Comparison of ENCODE assay signal across 26 cellular contexts in genomic region chr22:48118654-48119053, GRCh38.
A peak's percentile ranks its signal among the peaks of the same experiment; 100 is the strongest.
DNase-seq lines count a peak whose midpoint lies in the region; FAIRE-seq and TF ChIP-seq lines count a peak whose summit lies in the region.
"Had no signal": no experiment of that assay in that cellular context is flagged by ENCODE, and none has a peak within 500 bp of the region (broad histone marks: within the 10 kb centered on the region; RNA-seq: fewer than 3 reads in every experiment).

No MANE protein-coding gene starts in this region.

- no peak overlapping the region for H3K4me3 Mint-ChIP-seq in nephron progenitor cell
- H3K4me3 Mint-ChIP-seq: CD8-positive, alpha-beta memory T cell; IgD-negative memory B cell; T-helper 17 cell had no signal

- no peak overlapping the region for H2AK5ac ChIP-seq in trophoblast cell (ENCODE audit: low read length)

- no peak overlapping the region for H4K91ac ChIP-seq in trophoblast cell (ENCODE audit: low read depth, low read length)

- intact Hi-C loops in OCI-LY7 (cut with micrococcal nuclease; ENCODE audit: unreplicated experiment): no loop called here

- peak overlapping the region; percentile 60 for H3K27ac Mint-ChIP-seq in nephron progenitor cell
- H3K27ac Mint-ChIP-seq: T-helper 17 cell had no signal

- BruUV-seq in OCI-LY7 (replicated peaks; lab: Mats Ljungman, UMichigan): no TSS peak

- no peak for TF ChIP-seq CTCF in GM10248 (IDR thresholded peaks at IDR 0.05; ENCODE audit: control extremely low read depth, extremely low read depth, low read depth, missing control alignments)
- TF ChIP-seq CTCF in OCI-LY7 (conservative IDR thresholded peaks at IDR 0.05; ENCODE audit: low read length): no peak
- TF ChIP-seq CTCF in nephron progenitor cell (IDR thresholded peaks at IDR 0.05): no peak

- no peaks in the 10 kb centered on the region for H4K20me1 ChIP-seq in OCI-LY7 (ENCODE audit: insufficient read depth, low read length)

- H3K27ac ChIP-seq in OCI-LY7 (ENCODE audit: low read depth, low read length, poor library complexity, severe bottlenecking) (no peak overlapping the region), trophoblast cell (ENCODE audit: low read depth, low read length) (no peak overlapping the region)
- H3K27ac ChIP-seq: C4-2B had no signal

- H3K79me2 ChIP-seq in OCI-LY7 (ENCODE audit: insufficient read depth, low read depth, low read length) (no peaks in the 10 kb centered on the region), trophoblast cell (ENCODE audit: control insufficient read depth, insufficient read depth, low read length, poor library complexity) (no peaks in the 10 kb centered on the region)

- H3K27me3 ChIP-seq in trophoblast cell (ENCODE audit: insufficient read depth, low read length): no peaks in the 10 kb centered on the region

- H3K4ac ChIP-seq in trophoblast cell (ENCODE audit: low read depth, low read length): no peak overlapping the region

- FAIRE-seq in GM18507 (lab: Jason Lieb, UNC): peak; percentile 56

- DNase-seq in GM10248 (ENCODE audit: extremely low spot score) (peak; percentile 24), GM18507 (ENCODE audit: extremely low spot score, insufficient read length, low read depth) (no peak), OCI-LY7 (ENCODE audit: low spot score) (no peak), nephron progenitor cell (no peak), NCI-H2196 (lab: John Stamatoyannopoulos, UW; ENCODE audit: unreplicated experiment) (no peak), trophoblast cell (no peak), T-helper 1 cell (no peak)
- DNase-seq: ACHN; Calu3; CD8-positive, alpha-beta memory T cell; DMS53; EL; GF-D8; GOT3; HCEC 1CT; NCI-H1092; NCI-H1436; NCI-H187 treated with DMSO at 0.1 percent for 48 hours; NCI-H2107; NCI-H2227 treated with DMSO at 0.1 percent for 48 hours; NCI-H510A; NK-92 treated with Interleukin-12 subunit alpha and Interleukin-12 subunit beta, amount 100 ng/mL, for 24 hours; Right ventricle myocardium superior; T-helper 17 cell had no signal

- POLR2A ChIA-PET in GM10248 (lab: Yijun Ruan, JAX): no interaction called here
- POLR2A ChIA-PET in OCI-LY7 (lab: Charles Lee): interaction anchor here (2.4 kb wide), 1 partner anchor 11 kb away, joined by 9 read pairs; no protein-coding TSS in a partner anchor

- no peak overlapping the region for H3K18ac ChIP-seq in trophoblast cell (ENCODE audit: low read length)

- H3K14ac ChIP-seq in trophoblast cell (ENCODE audit: low read length): no peak overlapping the region

- no peak overlapping the region for H4K12ac ChIP-seq in trophoblast cell (ENCODE audit: low read depth, low read length)

- H2AFZ ChIP-seq in OCI-LY7 (ENCODE audit: low read length) (peak overlapping the region; percentile 47), trophoblast cell (ENCODE audit: insufficient read depth, low read length, poor library complexity) (no peak overlapping the region)

- H3K79me1 ChIP-seq in trophoblast cell (ENCODE audit: low read length): no peaks in the 10 kb centered on the region

- H4K8ac ChIP-seq in trophoblast cell (ENCODE audit: low read depth, low read length): no peak overlapping the region

- no peaks in the 10 kb centered on the region for H3K36me3 ChIP-seq in OCI-LY7 (ENCODE audit: insufficient read depth, low read length)
- H3K36me3 ChIP-seq in trophoblast cell (ENCODE audit: control insufficient read depth in 1 of 2, insufficient read depth in 2 of 2, low read length in 2 of 2): no peaks in the 10 kb centered on the region

- H2BK120ac ChIP-seq in trophoblast cell (ENCODE audit: insufficient read depth, low read length, poor library complexity): no peak overlapping the region

- CTCF ChIA-PET in GM10248 (lab: Yijun Ruan, JAX) (interaction anchor here (1.4 kb wide), 1 partner anchor 64 kb away, joined by 3 read pairs; no protein-coding TSS in a partner anchor), OCI-LY7 (lab: Charles Lee; ENCODE audit: unreplicated experiment) (no interaction called here)

- no CpG with 5 or more reads among the region's 7 CpGs for WGBS in trophoblast cell (ENCODE audit: extremely low coverage, insufficient coverage, insufficient read length)

- H3K9me3 ChIP-seq in OCI-LY7 (ENCODE audit: low read length) (no peaks in the 10 kb centered on the region), trophoblast cell (ENCODE audit: insufficient read depth, low read depth, low read length) (peaks cover 6% of the 10 kb centered on the region)

- peaks cover 17% of the 10 kb centered on the region for H3K4me1 ChIP-seq in OCI-LY7 (ENCODE audit: insufficient read depth, low read length, poor library complexity, severe bottlenecking)
- H3K4me1 ChIP-seq in trophoblast cell (ENCODE audit: control insufficient read depth in 1 of 2, insufficient read depth in 2 of 2, low read length in 2 of 2): no peaks in the 10 kb centered on the region

- H3K4me3 ChIP-seq in OCI-LY7 (ENCODE audit: low read depth, low read length, poor library complexity, severe bottlenecking) (no peak overlapping the region), trophoblast cell (ENCODE audit: low read depth, low read length) (no peak overlapping the region)

- H2BK12ac ChIP-seq in trophoblast cell (ENCODE audit: low read length): no peak overlapping the region

- no peak overlapping the region for H3K9ac ChIP-seq in trophoblast cell (ENCODE audit: low read length)

- H3K4me1 Mint-ChIP-seq in nephron progenitor cell: peaks cover 9% of the 10 kb centered on the region
- H3K4me1 Mint-ChIP-seq: CD8-positive, alpha-beta memory T cell; T-helper 17 cell had no signal

- H3K9me2 ChIP-seq in OCI-LY7 (ENCODE audit: insufficient read depth, low read length): no peaks in the 10 kb centered on the region

- peaks cover 11% of the 10 kb centered on the region for H3K9me3 Mint-ChIP-seq in nephron progenitor cell

- no peaks in the 10 kb centered on the region for H3K36me3 Mint-ChIP-seq in nephron progenitor cell (ENCODE audit: low read depth)

- no peak overlapping the region for H3K23ac ChIP-seq in trophoblast cell (ENCODE audit: low read length)

- H3K4me2 ChIP-seq in OCI-LY7 (ENCODE audit: low read length) (peak overlapping the region; percentile 15; the same call in 1 of the 2 replicates), trophoblast cell (ENCODE audit: low read length) (no peak overlapping the region)

- H2BK5ac ChIP-seq in trophoblast cell (ENCODE audit: low read depth, low read length, poor library complexity): no peak overlapping the region

- peaks cover 3% of the 10 kb centered on the region for H3K27me3 Mint-ChIP-seq in nephron progenitor cell (ENCODE audit: low read depth, poor library complexity)
